Comparison of ENCODE assay signal across 16 cellular contexts in the genomic region with DNA sequence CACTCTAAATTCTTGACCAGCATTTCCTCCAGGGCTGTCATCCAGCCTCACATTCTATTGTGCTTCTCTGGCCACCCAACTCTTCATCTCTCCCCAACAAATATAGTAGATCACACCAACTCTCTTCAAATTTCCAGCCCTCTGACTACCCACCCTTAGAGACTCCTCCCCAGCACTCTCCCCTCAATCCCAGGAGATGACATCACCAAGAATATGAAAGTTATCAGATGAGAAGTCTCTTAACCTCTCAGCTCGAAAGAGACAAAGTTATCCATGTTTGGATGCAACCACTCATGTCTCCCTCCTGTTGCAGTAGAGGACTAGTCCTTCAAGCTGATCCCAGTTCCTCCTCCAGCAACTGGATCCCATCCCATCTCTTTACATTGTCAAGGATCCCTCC.
"Had no signal": no experiment of that assay in that cellular context is flagged by ENCODE, and none has a peak within 500 bp of the region (broad histone marks: within the 10 kb centered on the region; RNA-seq: fewer than 3 reads in every experiment).

No MANE protein-coding gene starts in this region.

- H3K4me1 Mint-ChIP-seq: neural crest cell had no signal

- ATAC-seq: activated CD4-positive, CD25-positive, alpha-beta regulatory T cell treated with anti-CD3 and anti-CD28 coated beads, Interleukin-2, amount 50 U/mL, for 24 hours; left lung had no signal

- H3K27me3 ChIP-seq: adrenal gland, left lung, tibial nerve had no signal

- H3K27ac ChIP-seq: adrenal gland, left lung, tibial nerve had no signal

- H3K4me3 Mint-ChIP-seq: neural crest cell; T-helper 1 cell treated with Interleukin-12 subunit alpha and Interleukin-12 subunit beta and Interleukin-4 antibody, amounts not matched to agents 30 μg/mL and 1 μg/mL, for 36 hours had no signal

- H3K36me3 ChIP-seq: adrenal gland, left lung, tibial nerve had no signal

- H3K4me3 ChIP-seq: adrenal gland, left lung, tibial nerve had no signal

- H3K9me3 ChIP-seq: adrenal gland, left lung, tibial nerve had no signal

- H3K9me3 Mint-ChIP-seq: neural crest cell; T-helper 1 cell treated with Interleukin-12 subunit alpha and Interleukin-12 subunit beta and Interleukin-4 antibody, amounts not matched to agents 30 μg/mL and 1 μg/mL, for 36 hours had no signal

- DNase-seq: activated CD4-positive, alpha-beta T cell treated with anti-CD3 and anti-CD28 coated beads, Interleukin-2, amount 50 U/mL, for 1 hour; activated naive CD4-positive, alpha-beta T cell treated with Interleukin-2 at 50 U/mL for 16 hours; adrenal gland; cerebellar nuclear complex; cortex of kidney; erythroblast; hypothalamus; kidney; left lung; midbrain; retina; stimulated activated naive CD4-positive, alpha-beta T cell treated with Interleukin-2 at 50 U/mL for 16 hours had no signal
